ENCODE assay signal across 8 cellular contexts in genomic region chr7:26284995-26285632, GRCh38. TPM values are rescaled to one million over a fixed set of nuclear protein-coding genes. Genes with fewer than 3 reads are reported as not detected.
DNase-seq lines count a peak whose midpoint lies in the region; ATAC-seq, FAIRE-seq and TF ChIP-seq lines count a peak whose summit lies in the region.

No MANE protein-coding gene starts in this region.

- H3K27me3 ChIP-seq in HAP-1 (ENCODE audit: low read depth) (no peaks in the 10 kb centered on the region), psoas muscle (ENCODE audit: insufficient read depth in 3 of 3, low read length in 2 of 3) (no peaks in the 10 kb centered on the region)
- H3K27me3 ChIP-seq in effector memory CD4-positive, alpha-beta T cell (replicated peaks; ENCODE audit: control insufficient read depth, insufficient read depth, low read length, poor library complexity, severe bottlenecking), result no peaks in the 10 kb centered on the region

- no peak overlapping the region for H3K27ac ChIP-seq in psoas muscle
- H3K27ac ChIP-seq in effector memory CD4-positive, alpha-beta T cell (ENCODE audit: insufficient read depth, low read length, poor library complexity, severe bottlenecking), result no peak overlapping the region

- DNase-seq in D721Med (ENCODE audit: insufficient read length, low spot score), result no peak
- peak; percentile 37 to 46 for DNase-seq in HAP-1 (ENCODE audit: low spot score in 2 of 2)
- peak; percentile 30 for DNase-seq in RKO (ENCODE audit: low spot score)
- DNase-seq in psoas muscle, result no peak
- DNase-seq in effector memory CD4-positive, alpha-beta T cell, result no peak

- H3K4me1 ChIP-seq in HAP-1, result no peaks in the 10 kb centered on the region
- no peaks in the 10 kb centered on the region for H3K4me1 ChIP-seq in psoas muscle
- no peaks in the 10 kb centered on the region for H3K4me1 ChIP-seq in effector memory CD4-positive, alpha-beta T cell (ENCODE audit: control insufficient read depth, insufficient read depth, low read length, poor library complexity, severe bottlenecking)

- in situ Hi-C loops in HAP-1 (cut with MboI; ENCODE audit: low sequenced_read_pairs), result no loop called here

- H3K36me3 ChIP-seq in HAP-1 (replicated peaks) (no peaks in the 10 kb centered on the region), psoas muscle (ENCODE audit: insufficient read depth in 1 of 2, low read depth in 1 of 2) (no peaks in the 10 kb centered on the region)
- H3K36me3 ChIP-seq in effector memory CD4-positive, alpha-beta T cell (ENCODE audit: control insufficient read depth, insufficient read depth, low read length), result no peaks in the 10 kb centered on the region

- H3K9me3 ChIP-seq in HAP-1 (no peaks in the 10 kb centered on the region), psoas muscle (no peaks in the 10 kb centered on the region)
- H3K9me3 ChIP-seq in effector memory CD4-positive, alpha-beta T cell (ENCODE audit: control insufficient read depth, low read length), result no peaks in the 10 kb centered on the region

- H3K4me3 ChIP-seq in HAP-1 (no peak overlapping the region), psoas muscle (no peak overlapping the region)
- H3K4me3 ChIP-seq in effector memory CD4-positive, alpha-beta T cell (ENCODE audit: insufficient read depth, low read depth, low read length, poor library complexity, severe bottlenecking), result no peak overlapping the region

- TF ChIP-seq CTCF in D721Med (IDR thresholded peaks at IDR 0.05; ENCODE audit: insufficient read depth, missing control alignments) (peak; percentile 28), psoas muscle (IDR thresholded peaks at IDR 0.05) (no peak)

- ATAC-seq in esophagus mucosa (peak; percentile 98), GM21576 (IDR thresholded peaks at IDR 0.05; ENCODE audit: unreplicated experiment) (no peak), psoas muscle (no peak), HG02981 (IDR thresholded peaks at IDR 0.05; ENCODE audit: unreplicated experiment) (no peak)

- peak; percentile 91 for FAIRE-seq in D721Med (lab: Jason Lieb, UNC)

- intact Hi-C loops in psoas muscle (cut with DNase I), result no loop called here

- 78 to 83% (median 79%) methylated on average over 5 of the region's 5 CpGs for WGBS in psoas muscle, 3 donors

RNA-seq across cellular contexts. Expression of gene SNX10, which starts 6.5 kb away (rescaled TPM):
- total RNA-seq in esophagus mucosa (2.1 TPM), psoas muscle (1 to 10 TPM in 3 of 4 donors, under 1 TPM in 1; 0.97 to 1.4 (median 1.1) TPM)
- polyA plus RNA-seq in psoas muscle, result under 1 TPM; 0.25 to 0.63 (median 0.34) TPM

Comparison
In these comparisons a context has a peak if more than half of its experiments do, and no peak if none do; other contexts are left out.
1. DNase-seq: peak in HAP-1 (2 of 2) and RKO (single experiment); none in D721Med (single experiment), psoas muscle (0 of 2) and effector memory CD4-positive, alpha-beta T cell (0 of 3).